8 cellular contexts compared by ENCODE assay signal in the genomic region with DNA sequence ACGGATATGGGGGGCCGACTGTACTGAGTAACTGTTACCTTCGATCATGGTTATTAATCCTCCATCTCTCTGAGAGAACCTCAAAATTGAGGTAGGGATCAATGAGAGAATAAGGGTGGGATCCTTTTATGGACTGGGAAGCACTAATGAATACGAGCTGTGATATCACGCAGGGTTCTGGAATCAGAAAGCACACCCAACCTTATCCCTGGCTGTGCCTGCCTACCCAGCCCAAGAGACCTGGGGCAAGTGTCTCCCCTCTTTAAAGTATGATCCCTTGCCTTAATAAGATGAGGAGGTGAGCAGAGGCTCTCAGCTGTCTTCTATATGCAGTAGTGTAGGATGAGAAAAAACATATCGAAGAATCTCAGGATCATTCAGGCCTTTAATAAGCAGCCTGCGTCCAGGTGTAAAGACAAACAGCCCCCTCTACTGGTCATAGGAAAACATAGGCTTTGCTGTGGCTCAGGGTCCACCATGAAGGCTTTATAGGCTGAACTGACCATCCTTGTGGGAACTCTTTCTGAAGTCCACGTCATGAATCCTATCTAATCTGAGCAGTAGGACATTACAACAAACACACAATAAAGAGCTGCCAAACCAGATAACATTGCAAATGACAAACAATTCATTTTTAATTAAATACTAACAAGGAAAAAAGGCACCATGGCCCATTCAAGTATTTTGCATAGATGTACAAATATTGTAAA. TPM values are rescaled to one million over a fixed set of nuclear protein-coding genes. Genes with fewer than 3 reads are reported as not detected.
DNase-seq lines count a peak whose midpoint lies in the region; ATAC-seq and TF ChIP-seq lines count a peak whose summit lies in the region.

No MANE protein-coding gene starts in this region.

- peaks cover 82% of the 10 kb centered on the region for H3K36me3 Mint-ChIP-seq in activated CD4-positive, alpha-beta T cell treated with anti-CD3 and anti-CD28 coated beads, Interleukin-2, amount 10 ng/mL, durations not matched to agents 24 days and 14 days (ENCODE audit: low read depth)
- peaks cover 21% of the 10 kb centered on the region for H3K36me3 Mint-ChIP-seq in activated naive CD8-positive, alpha-beta T cell treated with anti-CD3 and anti-CD28 coated beads, Interleukin-2, amount 10 ng/mL, durations not matched to agents 7 days and 5 days

- no peaks in the 10 kb centered on the region for H3K9me3 ChIP-seq in heart right ventricle

- no peaks in the 10 kb centered on the region for H3K9me3 Mint-ChIP-seq in activated CD4-positive, alpha-beta T cell treated with anti-CD3 and anti-CD28 coated beads, Interleukin-2, amount 10 ng/mL, durations not matched to agents 24 days and 14 days
- no peaks in the 10 kb centered on the region for H3K9me3 Mint-ChIP-seq in activated naive CD8-positive, alpha-beta T cell treated with anti-CD3 and anti-CD28 coated beads, Interleukin-2, amount 10 ng/mL, durations not matched to agents 7 days and 5 days

- ATAC-seq in HG02885 (IDR thresholded peaks at IDR 0.05; ENCODE audit: poor library complexity, unreplicated experiment) (peak; percentile 49), heart right ventricle (peak in 7 of 8 donors; percentile 44 to 61 (median 56)), HG02588 (IDR thresholded peaks at IDR 0.05; ENCODE audit: unreplicated experiment) (no peak)
- peak; percentile 45 for ATAC-seq in activated naive CD8-positive, alpha-beta T cell treated with anti-CD3 and anti-CD28 coated beads, Interleukin-2, amount 10 ng/mL, durations not matched to agents 7 days and 5 days (ENCODE audit: low read depth)

- intact Hi-C loops in activated CD4-positive, alpha-beta T cell treated with anti-CD3 and anti-CD28 coated beads, Interleukin-2, amount 10 ng/mL, durations not matched to agents 24 days and 14 days (cut with micrococcal nuclease), result loop anchor here (1.0 to 5.0 kb wide), 3 partner anchors 44 to 149 kb away; no protein-coding TSS in a partner anchor
- intact Hi-C loops in heart right ventricle (cut with DNase I), result loop anchor here (1.0 to 10.0 kb wide), 9 partner anchors 45 to 332 kb away; partner anchors contain the start of gene MED7 (in 1 of the 10)

- peak; percentile 34 to 78 (median 72) for TF ChIP-seq CTCF in heart right ventricle (IDR thresholded peaks at IDR 0.05)

- no peak overlapping the region for H3K4me3 ChIP-seq in heart right ventricle
- no peak overlapping the region for H3K4me3 ChIP-seq in rectal smooth muscle tissue (ENCODE audit: low read length)

- peak overlapping the region; percentile 34 for H3K9ac ChIP-seq in rectal smooth muscle tissue (ENCODE audit: low read length)

- peaks cover 0 to 33% (median 19%) of the 10 kb centered on the region in 9 donors for H3K4me1 ChIP-seq in heart right ventricle
- H3K4me1 ChIP-seq in rectal smooth muscle tissue (ENCODE audit: control insufficient read depth, insufficient read depth, low read length), result peaks cover 44% of the 10 kb centered on the region

- peak; percentile 75 for DNase-seq in activated CD4-positive, alpha-beta T cell treated with anti-CD3 and anti-CD28 coated beads, Interleukin-2, amount 10 ng/mL, durations not matched to agents 24 days and 14 days
- DNase-seq in activated CD4-positive, alpha-beta T cell treated with anti-CD3 and anti-CD28 coated beads, Interleukin-2, amount 50 U/mL, for 1 hour, result no peak
- peak; percentile 52 for DNase-seq in NCI-H526 treated with DMSO at 0.1 percent for 48 hours (lab: John Stamatoyannopoulos, UW)
- no peak for DNase-seq in activated naive CD8-positive, alpha-beta T cell treated with anti-CD3 and anti-CD28 coated beads, Interleukin-2, amount 10 ng/mL, durations not matched to agents 7 days and 5 days
- DNase-seq in heart right ventricle, result peak in 1 of 2 donors; percentile 33

- peaks cover 52% of the 10 kb centered on the region for H3K4me1 Mint-ChIP-seq in activated CD4-positive, alpha-beta T cell treated with anti-CD3 and anti-CD28 coated beads, Interleukin-2, amount 10 ng/mL, durations not matched to agents 24 days and 14 days
- peaks cover 29% of the 10 kb centered on the region for H3K4me1 Mint-ChIP-seq in activated naive CD8-positive, alpha-beta T cell treated with anti-CD3 and anti-CD28 coated beads, Interleukin-2, amount 10 ng/mL, durations not matched to agents 7 days and 5 days

- H3K36me3 ChIP-seq in heart right ventricle (peaks cover 0 to 57% (median 13%) of the 10 kb centered on the region in 9 donors), rectal smooth muscle tissue (ENCODE audit: control insufficient read depth, insufficient read depth, low read length) (peaks cover 9% of the 10 kb centered on the region)

- H3K27me3 ChIP-seq in heart right ventricle (no peaks in the 10 kb centered on the region), rectal smooth muscle tissue (ENCODE audit: control insufficient read depth, insufficient read depth, low read length) (no peaks in the 10 kb centered on the region)

- no peaks in the 10 kb centered on the region for H3K27me3 Mint-ChIP-seq in activated CD4-positive, alpha-beta T cell treated with anti-CD3 and anti-CD28 coated beads, Interleukin-2, amount 10 ng/mL, durations not matched to agents 24 days and 14 days
- H3K27me3 Mint-ChIP-seq in activated naive CD8-positive, alpha-beta T cell treated with anti-CD3 and anti-CD28 coated beads, Interleukin-2, amount 10 ng/mL, durations not matched to agents 7 days and 5 days, result no peaks in the 10 kb centered on the region

- peak overlapping the region; percentile 29 for H3K27ac Mint-ChIP-seq in activated CD4-positive, alpha-beta T cell treated with anti-CD3 and anti-CD28 coated beads, Interleukin-2, amount 10 ng/mL, durations not matched to agents 24 days and 14 days
- no peak overlapping the region for H3K27ac Mint-ChIP-seq in activated naive CD8-positive, alpha-beta T cell treated with anti-CD3 and anti-CD28 coated beads, Interleukin-2, amount 10 ng/mL, durations not matched to agents 7 days and 5 days

- no peak overlapping the region for H3K27ac ChIP-seq in heart right ventricle
- H3K27ac ChIP-seq in rectal smooth muscle tissue (ENCODE audit: low read depth, low read length), result peak overlapping the region; percentile 87

- WGBS in heart right ventricle, 2 donors, result 66 to 71% methylated on average over 8 of the region's 8 CpGs

- POLR2A ChIA-PET in activated naive CD8-positive, alpha-beta T cell treated with anti-CD3 and anti-CD28 coated beads, Interleukin-2, amount 10 ng/mL, durations not matched to agents 7 days and 5 days (lab: Charles Lee), result no interaction called here

- no peak overlapping the region for H3K4me3 Mint-ChIP-seq in activated CD4-positive, alpha-beta T cell treated with anti-CD3 and anti-CD28 coated beads, Interleukin-2, amount 10 ng/mL, durations not matched to agents 24 days and 14 days
- H3K4me3 Mint-ChIP-seq in activated naive CD8-positive, alpha-beta T cell treated with anti-CD3 and anti-CD28 coated beads, Interleukin-2, amount 10 ng/mL, durations not matched to agents 7 days and 5 days, result no peak overlapping the region

RNA-seq across cellular contexts. Expression of gene NIPAL4, which starts 16.8 kb away (rescaled TPM):
- total RNA-seq in activated CD4-positive, alpha-beta T cell treated with anti-CD3 and anti-CD28 coated beads, Interleukin-2, amount 10 ng/mL, durations not matched to agents 24 days and 14 days, result 2.2 and 2.7 TPM in 2 replicates
- not detected for total RNA-seq in activated naive CD8-positive, alpha-beta T cell treated with anti-CD3 and anti-CD28 coated beads, Interleukin-2, amount 10 ng/mL, durations not matched to agents 7 days and 5 days
- under 1 TPM in 1 of 10 donors, not detected in 9; 0.09 TPM for total RNA-seq in heart right ventricle
- under 1 TPM in 1 of 2 donors, not detected in 1; 0.20 TPM for polyA plus RNA-seq in heart right ventricle

Comparison
In these comparisons a context has a peak if more than half of its experiments do, and no peak if none do; other contexts are left out.
1. DNase-seq: peak in activated CD4-positive, alpha-beta T cell treated with anti-CD3 and anti-CD28 coated beads, Interleukin-2, amount 10 ng/mL, durations not matched to agents 24 days and 14 days (single experiment) and NCI-H526 treated with DMSO at 0.1 percent for 48 hours (single experiment); none in activated CD4-positive, alpha-beta T cell treated with anti-CD3 and anti-CD28 coated beads, Interleukin-2, amount 50 U/mL, for 1 hour (single experiment) and activated naive CD8-positive, alpha-beta T cell treated with anti-CD3 and anti-CD28 coated beads, Interleukin-2, amount 10 ng/mL, durations not matched to agents 7 days and 5 days (single experiment).